Comparison of ENCODE assay signal across 8 cellular contexts in the genomic region with DNA sequence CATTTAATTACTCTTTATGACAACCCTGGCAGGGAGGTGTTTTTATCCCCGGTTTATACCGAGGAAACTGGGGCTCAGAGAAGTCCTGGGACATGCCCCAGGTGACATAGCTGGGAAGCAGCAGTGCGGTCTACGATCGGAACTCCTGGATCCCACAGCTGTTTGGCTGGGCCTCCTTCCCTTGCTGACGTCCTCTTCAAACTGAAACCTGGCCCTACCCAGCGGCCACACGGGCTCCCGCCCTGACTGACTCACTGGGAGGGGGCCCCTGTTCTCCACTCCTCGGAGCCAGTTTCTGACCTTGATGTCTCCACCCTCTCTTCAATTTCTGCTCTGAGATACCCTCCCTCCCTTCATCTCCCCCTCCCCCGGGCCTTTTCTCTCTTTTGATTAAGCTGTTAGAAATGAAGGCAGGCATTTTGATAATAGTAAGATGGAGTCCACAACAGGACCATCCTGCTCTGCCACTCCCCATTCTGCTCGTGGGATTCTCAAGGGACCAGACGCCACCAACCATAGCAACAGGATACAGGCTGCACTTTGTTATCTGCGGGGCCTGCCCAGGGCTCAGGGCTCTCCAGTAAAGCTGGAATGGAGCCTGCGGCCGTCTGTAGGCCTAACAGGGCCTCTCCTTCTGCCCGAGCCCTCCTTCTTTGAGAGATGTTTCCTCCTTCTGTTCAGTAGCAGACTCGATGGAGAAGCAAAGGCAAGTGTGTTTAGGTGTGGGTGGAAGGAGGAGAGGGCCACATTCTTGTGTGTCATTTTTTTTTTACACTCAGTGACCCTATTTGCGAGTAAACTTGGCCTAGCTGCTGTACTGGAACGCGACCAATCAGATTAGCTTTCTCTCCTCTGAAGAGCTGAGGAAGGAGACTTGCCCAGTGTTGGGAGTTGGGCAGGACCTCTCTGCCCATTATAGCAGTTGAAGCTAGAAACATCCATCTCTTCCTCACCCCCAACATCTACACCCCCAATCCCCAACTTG. TPM values are rescaled to one million over a fixed set of nuclear protein-coding genes. Genes with fewer than 3 reads are reported as not detected.
A peak's percentile ranks its signal among the peaks of the same experiment; 100 is the strongest.
DNase-seq lines count a peak whose midpoint lies in the region; ATAC-seq and TF ChIP-seq lines count a peak whose summit lies in the region.

No MANE protein-coding gene starts in this region.

- no peaks in the 10 kb centered on the region for H3K27me3 ChIP-seq in fibroblast of lung (ENCODE audit: control insufficient read depth, insufficient read depth, low read length)
- no peaks in the 10 kb centered on the region for H3K27me3 ChIP-seq in ovary
- no peaks in the 10 kb centered on the region for H3K27me3 ChIP-seq in brain microvascular endothelial cell (replicated peaks)

- 29 to 34% (median 29%) methylated on average over 21 of the region's 21 CpGs for WGBS in ovary, 3 donors

- in situ Hi-C loops in brain microvascular endothelial cell (cut with HindIII; ENCODE audit: low pct_ligation_motif_present, low sequenced_read_pairs): no loop called here

- no peak for ATAC-seq in GM21367 (IDR thresholded peaks at IDR 0.05; ENCODE audit: unreplicated experiment)
- ATAC-seq in GM19395 (IDR thresholded peaks at IDR 0.05; ENCODE audit: unreplicated experiment): no peak
- no peak for ATAC-seq in GM18517 (IDR thresholded peaks at IDR 0.05; ENCODE audit: unreplicated experiment)

- TF ChIP-seq CTCF in fibroblast of lung (conservative IDR thresholded peaks at IDR 0.05 in 1 of 2, IDR thresholded peaks at IDR 0.05 in 1 of 2; ENCODE audit: low read depth in 1 of 2, low read length in 2 of 2): no peak
- no peak for TF ChIP-seq CTCF in ovary (IDR thresholded peaks at IDR 0.05)
- TF ChIP-seq CTCF in brain microvascular endothelial cell (IDR thresholded peaks at IDR 0.05; ENCODE audit: low read depth, low read length, missing control alignments): no peak

- H3K36me3 ChIP-seq in fibroblast of lung (ENCODE audit: control insufficient read depth, insufficient read depth, low read length) (no peaks in the 10 kb centered on the region), ovary (no peaks in the 10 kb centered on the region), brain microvascular endothelial cell (replicated peaks) (no peaks in the 10 kb centered on the region)

- intact Hi-C loops in ovary (cut with DNase I): loop anchor here in 2 of 4 donors (10.0 kb wide), 2 partner anchors 85 to 435 kb away; no protein-coding TSS in a partner anchor

- no peaks in the 10 kb centered on the region for H4K20me1 ChIP-seq in fibroblast of lung (ENCODE audit: control insufficient read depth, extremely low read depth, insufficient read depth, low read length)

- H3K27ac ChIP-seq in fibroblast of lung (ENCODE audit: insufficient read depth, low read length): no peak overlapping the region
- H3K27ac ChIP-seq in ovary: peak overlapping the region in 1 of 2 donors; percentile 64
- H3K27ac ChIP-seq in brain microvascular endothelial cell: no peak overlapping the region

- peak overlapping the region; percentile 38 for H3K4me2 ChIP-seq in fibroblast of lung (ENCODE audit: extremely low read depth, insufficient read depth, low read length)

- H3K79me2 ChIP-seq in fibroblast of lung (ENCODE audit: control insufficient read depth, insufficient read depth, low read length): no peaks in the 10 kb centered on the region

- H3K4me1 ChIP-seq in fibroblast of lung (ENCODE audit: control insufficient read depth, extremely low read depth, insufficient read depth, low read length) (peaks cover 2% of the 10 kb centered on the region), ovary (ENCODE audit: insufficient read depth) (peaks cover 4% of the 10 kb centered on the region)

- no peak for TF ChIP-seq POLR2A in ovary (IDR thresholded peaks at IDR 0.05)

- H2AFZ ChIP-seq in fibroblast of lung (ENCODE audit: low read length): peak overlapping the region; percentile 67

- H3K9ac ChIP-seq in fibroblast of lung (ENCODE audit: insufficient read depth, low read length): no peak overlapping the region

- no peak for TF ChIP-seq EP300 in ovary (IDR thresholded peaks at IDR 0.05)

- H3K9me3 ChIP-seq in fibroblast of lung (ENCODE audit: control insufficient read depth, insufficient read depth, low read depth, low read length) (no peaks in the 10 kb centered on the region), ovary (no peaks in the 10 kb centered on the region)

- H3K4me3 ChIP-seq in fibroblast of lung (replicated peaks in 1 of 4; ENCODE audit: control extremely low read depth in 1 of 4, insufficient read depth in 1 of 4, low read depth in 3 of 4, low read length in 4 of 4) (peak overlapping the region in 1 of 4 experiments; percentile 17), ovary (no peak overlapping the region), brain microvascular endothelial cell (ENCODE audit: low read depth, low read length) (no peak overlapping the region)

- peak; percentile 68 for DNase-seq in DMS153 treated with DMSO at 0.1 percent for 48 hours (lab: John Stamatoyannopoulos, UW; ENCODE audit: unreplicated experiment)
- peak; percentile 39 to 69 for DNase-seq in NCI-H526 (lab: John Stamatoyannopoulos, UW)
- peak; percentile 83 to 85 for DNase-seq in fibroblast of lung (ENCODE audit: low read depth in 2 of 2)
- peak; percentile 78 to 86 (median 80) for DNase-seq in ovary
- DNase-seq in brain microvascular endothelial cell: no peak

RNA-seq across cellular contexts. Expression of a gene that starts 8.7 kb away (rescaled TPM):
- total RNA-seq in fibroblast of lung (1.5 and 2.8 TPM in 2 replicates), ovary (10 to 100 TPM; 12.5 to 34.3 (median 15.1) TPM)
- polyA plus RNA-seq in fibroblast of lung (0.56 and 1.7 TPM in 2 replicates), ovary (10 to 100 TPM in 1 of 2 donors, 1 to 10 TPM in 1; 8.3 to 14.0 TPM)
- polyA plus RNA-seq in fibroblast of lung (2012): 0.20 and 0.93 TPM in 2 replicates
- polyA minus RNA-seq in fibroblast of lung (ENCODE audit: low replicate concordance): 0.19 and 0.51 TPM in 2 replicates
